Comparison of ENCODE assay signal across 18 cellular contexts in the genomic region with DNA sequence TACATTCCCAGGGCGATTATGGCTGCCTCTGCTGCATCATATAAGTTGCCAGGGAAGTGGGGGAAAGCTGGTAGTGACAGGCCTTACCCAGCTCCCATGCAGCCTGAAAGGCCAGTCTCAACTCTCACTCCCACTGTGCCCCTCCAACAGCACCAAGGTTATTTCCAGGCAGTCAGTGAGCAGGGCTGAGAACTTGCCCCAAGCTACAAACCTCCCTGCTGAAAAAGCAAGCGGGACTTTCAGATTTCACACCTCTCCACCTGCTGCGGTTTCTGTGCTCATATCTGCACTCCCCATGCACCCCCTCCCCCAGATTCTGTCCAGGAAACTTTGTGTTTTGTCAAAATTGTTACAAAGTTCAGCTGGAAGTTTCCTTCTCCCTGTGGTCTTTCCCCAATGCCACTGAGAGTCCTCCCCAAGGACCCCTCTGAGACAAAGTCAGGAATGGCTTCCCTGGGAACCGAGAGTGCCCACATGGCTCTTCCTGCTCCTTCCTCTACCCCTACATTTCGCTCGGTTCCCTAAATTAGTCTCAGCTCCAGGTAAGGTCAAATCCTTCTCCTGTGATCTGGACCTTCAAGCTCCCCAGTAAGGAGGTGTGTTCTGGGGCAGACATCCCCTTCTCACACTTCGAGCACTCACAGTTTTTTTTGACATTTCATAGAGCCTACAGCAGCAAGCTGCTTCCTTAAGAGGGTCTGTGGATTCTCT. TPM values are rescaled to one million over a fixed set of nuclear protein-coding genes. Genes with fewer than 3 reads are reported as not detected.
DNase-seq lines count a peak whose midpoint lies in the region; ATAC-seq and TF ChIP-seq lines count a peak whose summit lies in the region.
"Had no signal": no experiment of that assay in that cellular context is flagged by ENCODE, and none has a peak within 500 bp of the region (broad histone marks: within the 10 kb centered on the region; RNA-seq: fewer than 3 reads in every experiment).

No MANE protein-coding gene starts in this region.

- H3K4me3 Mint-ChIP-seq in endothelial cell (ENCODE audit: unreplicated experiment), result no peak overlapping the region
- H3K4me3 Mint-ChIP-seq: activated naive CD8-positive, alpha-beta T cell treated with anti-CD3 and anti-CD28 coated beads, Interleukin-2, amount 50 U/mL, for 24 hours; CD14-positive monocyte had no signal

- no peaks in the 10 kb centered on the region for H3K9me3 Mint-ChIP-seq in endothelial cell (ENCODE audit: unreplicated experiment)

- H3K27me3 Mint-ChIP-seq in endothelial cell (ENCODE audit: unreplicated experiment), result no peaks in the 10 kb centered on the region
- H3K27me3 Mint-ChIP-seq: activated naive CD8-positive, alpha-beta T cell treated with anti-CD3 and anti-CD28 coated beads, Interleukin-2, amount 50 U/mL, for 24 hours had no signal

- H3K4me1 Mint-ChIP-seq in endothelial cell (ENCODE audit: unreplicated experiment), result peaks cover 9% of the 10 kb centered on the region
- H3K4me1 Mint-ChIP-seq: activated naive CD8-positive, alpha-beta T cell treated with anti-CD3 and anti-CD28 coated beads, Interleukin-2, amount 50 U/mL, for 24 hours; CD14-positive monocyte had no signal

- ATAC-seq in GM18909 (IDR thresholded peaks at IDR 0.05; ENCODE audit: poor library complexity, unreplicated experiment) (peak; percentile 90), GM21717 (IDR thresholded peaks at IDR 0.05; ENCODE audit: unreplicated experiment) (peak; percentile 96), HG03066 (IDR thresholded peaks at IDR 0.05; ENCODE audit: low read depth, unreplicated experiment) (peak; percentile 94), GM18873 (IDR thresholded peaks at IDR 0.05; ENCODE audit: low FRiP score, unreplicated experiment) (no peak)
- ATAC-seq: activated naive CD8-positive, alpha-beta T cell treated with anti-CD3 and anti-CD28 coated beads, Interleukin-2, amount 50 U/mL, for 24 hours; esophagus mucosa had no signal

- DNase-seq in endothelial cell (ENCODE audit: low spot score), result no peak
- DNase-seq in AG08396 (ENCODE audit: low spot score), result no peak
- no peak for DNase-seq in stimulated activated CD4-positive, alpha-beta T cell treated with anti-CD3 and anti-CD28 coated beads, Interleukin-15, amount 100 ng/mL, for 24 hours
- DNase-seq in activated effector memory CD4-positive, alpha-beta T cell treated with Interleukin-2 at 50 U/mL for 16 hours, result no peak
- DNase-seq: activated CD8-positive, alpha-beta memory T cell treated with anti-CD3 and anti-CD28 coated beads, Interleukin-2, amount 50 U/mL, for 4 hours; activated naive CD8-positive, alpha-beta T cell treated with anti-CD3 and anti-CD28 coated beads, Interleukin-2, amount 50 U/mL, for 24 hours; NCI-H1105 treated with DMSO at 0.1 percent for 48 hours; NCI-H524 treated with DMSO at 0.1 percent for 48 hours; SIG-M5; stimulated activated CD4-positive, alpha-beta T cell treated with anti-CD3 and anti-CD28 coated beads, Interleukin-12 subunit alpha, Interleukin-12 subunit beta, amount 100 ng/mL, for 4 hours; transverse colon had no signal

- H3K36me3 Mint-ChIP-seq in endothelial cell (ENCODE audit: low read depth, unreplicated experiment), result no peaks in the 10 kb centered on the region
- H3K36me3 Mint-ChIP-seq: CD14-positive monocyte had no signal

- no peak for TF ChIP-seq CTCF in endothelial cell (IDR thresholded peaks at IDR 0.05; ENCODE audit: unreplicated experiment)

- peak overlapping the region; percentile 39 for H3K27ac Mint-ChIP-seq in endothelial cell (ENCODE audit: unreplicated experiment)
- H3K27ac Mint-ChIP-seq: activated naive CD8-positive, alpha-beta T cell treated with anti-CD3 and anti-CD28 coated beads, Interleukin-2, amount 50 U/mL, for 24 hours; CD14-positive monocyte had no signal

RNA-seq across cellular contexts. Expression of a gene that starts 25.3 kb away (rescaled TPM):
- total RNA-seq in endothelial cell (ENCODE audit: unreplicated experiment), result 0.41 TPM
- total RNA-seq: esophagus mucosa, lung microvascular endothelial cell, transverse colon had no signal
